ENCODE assay signal across 1 cellular context in genomic region chr19:14890616-14891379, GRCh38.
TF ChIP-seq lines count a peak whose summit lies in the region.

No MANE protein-coding gene starts in this region.

TF ChIP-seq in K562, 482 proteins besides CTCF, POLR2A, EP300 and RAD21 (continued from another document):
- TF ChIP-seq SRF (CRISPR knock-in tag; IDR thresholded peaks at IDR 0.05) (peak in 1 of 2 experiments; percentile 63; a peak in 1 of 4 replicates), BRD4 (IDR thresholded peaks at IDR 0.05) (no peak)
